ENCODE assay signal across 2 cellular contexts in the genomic region with DNA sequence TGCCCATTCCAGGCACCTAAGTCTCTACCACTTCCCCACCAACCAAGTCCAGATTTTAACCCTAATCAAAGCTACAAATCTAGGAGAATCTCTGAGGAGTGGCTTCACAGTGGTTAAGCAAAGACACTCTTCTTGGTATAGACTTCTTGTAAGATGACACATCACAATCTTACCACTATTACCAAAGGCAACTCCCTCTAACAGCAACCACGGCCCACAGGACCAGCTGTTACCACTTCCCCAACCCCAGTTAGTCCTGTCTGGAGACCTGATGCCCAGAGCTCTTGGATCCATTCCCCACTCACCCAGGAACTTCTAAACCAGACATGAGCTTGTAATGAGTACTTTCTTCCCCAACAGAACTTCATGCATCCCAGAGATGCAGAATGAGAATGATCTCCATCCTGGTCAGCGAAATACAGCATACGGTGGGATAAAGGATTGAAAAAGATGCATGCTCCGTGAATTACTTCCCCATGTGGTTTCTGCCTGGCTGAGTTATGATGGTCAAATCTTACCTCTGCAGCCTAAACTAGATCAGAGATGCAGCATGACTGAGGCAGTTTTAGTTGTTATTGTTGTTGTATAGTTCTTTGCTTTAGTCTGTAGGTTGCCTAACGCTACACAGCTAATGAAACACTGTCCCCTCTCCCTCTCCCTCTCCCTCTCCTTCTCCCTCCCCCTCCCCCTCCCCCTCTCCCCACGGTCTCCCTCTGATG.
TF ChIP-seq lines count a peak whose summit lies in the region.

No MANE protein-coding gene starts in this region.

TF ChIP-seq in IMR-90, 13 proteins besides CTCF, POLR2A, EP300 and RAD21:
- TF ChIP-seq CEBPB (IDR thresholded peaks at IDR 0.05; ENCODE audit: low read depth, low read length): no peak
- TF ChIP-seq SMC3 (IDR thresholded peaks at IDR 0.05; ENCODE audit: low read depth, low read length): peak; percentile 1; the same call in 1 of the 2 replicates
- TF ChIP-seq NFE2L2 (IDR thresholded peaks at IDR 0.05; ENCODE audit: low read depth, low read length): peak; percentile 29; the same call in 1 of the 2 replicates

TF ChIP-seq in GM12878, 131 proteins besides CTCF, POLR2A, EP300 and RAD21 (continues in another document):
- TF ChIP-seq PML (IDR thresholded peaks at IDR 0.05; ENCODE audit: low read length) (no peak), CHD2 (IDR thresholded peaks at IDR 0.05; ENCODE audit: borderline replicate concordance, low read depth, low read length) (no peak), CREB1 (IDR thresholded peaks at IDR 0.05; ENCODE audit: low read depth) (no peak), RFX5 (IDR thresholded peaks at IDR 0.05; ENCODE audit: low read depth, low read length) (no peak), CBFB (IDR thresholded peaks at IDR 0.05; ENCODE audit: low read depth) (peak; percentile 76; the same call in 1 of the 2 replicates), CREM (IDR thresholded peaks at IDR 0.05; ENCODE audit: low read depth) (peak; percentile 38; the same call in 1 of the 2 replicates), CHD1 (IDR thresholded peaks at IDR 0.05; ENCODE audit: low read depth, low read length) (no peak), JUND (IDR thresholded peaks at IDR 0.05; ENCODE audit: low read depth, low read length) (no peak), ZSCAN29 (IDR thresholded peaks at IDR 0.05) (no peak), NFIC (IDR thresholded peaks at IDR 0.05; ENCODE audit: low read depth, low read length) (0 out of 2 replicates have a peak, but pooled peaks have one; percentile 39), MYC (IDR thresholded peaks at IDR 0.05; ENCODE audit: insufficient read depth, insufficient read length, insufficient replicate concordance, low read length, severe bottlenecking) (no peak), EED (IDR thresholded peaks at IDR 0.05; ENCODE audit: low read depth) (peak; percentile 78), SMAD1 (IDR thresholded peaks at IDR 0.05; ENCODE audit: low read depth, partially characterized antibody) (no peak), HCFC1 (IDR thresholded peaks at IDR 0.05; ENCODE audit: low read length) (no peak), SIN3A (IDR thresholded peaks at IDR 0.05; ENCODE audit: low read depth, low read length) (no peak), SUPT20H (IDR thresholded peaks at IDR 0.05; ENCODE audit: borderline replicate concordance, control insufficient read depth, low read depth, low read length) (no peak), TCF12 (IDR thresholded peaks at IDR 0.05; ENCODE audit: low read depth, low read length) (peak; percentile 89), SREBF1 (IDR thresholded peaks at IDR 0.05; ENCODE audit: low read length) (no peak), BRCA1 (IDR thresholded peaks at IDR 0.05; ENCODE audit: low read depth, low read length) (no peak), LARP7 (IDR thresholded peaks at IDR 0.05) (no peak), BHLHE40 (IDR thresholded peaks at IDR 0.05; ENCODE audit: borderline replicate concordance in 1 of 2, low read depth in 2 of 2, low read length in 1 of 2) (no peak), STAT3 (IDR thresholded peaks at IDR 0.05; ENCODE audit: low read depth, low read length) (no peak), FOXK2 (IDR thresholded peaks at IDR 0.05) (no peak), MTA3 (IDR thresholded peaks at IDR 0.05; ENCODE audit: borderline replicate concordance, low read length) (no peak), NFYA (IDR thresholded peaks at IDR 0.05; ENCODE audit: borderline replicate concordance, low read depth, low read length) (no peak)
- TF ChIP-seq, protein P1, sequence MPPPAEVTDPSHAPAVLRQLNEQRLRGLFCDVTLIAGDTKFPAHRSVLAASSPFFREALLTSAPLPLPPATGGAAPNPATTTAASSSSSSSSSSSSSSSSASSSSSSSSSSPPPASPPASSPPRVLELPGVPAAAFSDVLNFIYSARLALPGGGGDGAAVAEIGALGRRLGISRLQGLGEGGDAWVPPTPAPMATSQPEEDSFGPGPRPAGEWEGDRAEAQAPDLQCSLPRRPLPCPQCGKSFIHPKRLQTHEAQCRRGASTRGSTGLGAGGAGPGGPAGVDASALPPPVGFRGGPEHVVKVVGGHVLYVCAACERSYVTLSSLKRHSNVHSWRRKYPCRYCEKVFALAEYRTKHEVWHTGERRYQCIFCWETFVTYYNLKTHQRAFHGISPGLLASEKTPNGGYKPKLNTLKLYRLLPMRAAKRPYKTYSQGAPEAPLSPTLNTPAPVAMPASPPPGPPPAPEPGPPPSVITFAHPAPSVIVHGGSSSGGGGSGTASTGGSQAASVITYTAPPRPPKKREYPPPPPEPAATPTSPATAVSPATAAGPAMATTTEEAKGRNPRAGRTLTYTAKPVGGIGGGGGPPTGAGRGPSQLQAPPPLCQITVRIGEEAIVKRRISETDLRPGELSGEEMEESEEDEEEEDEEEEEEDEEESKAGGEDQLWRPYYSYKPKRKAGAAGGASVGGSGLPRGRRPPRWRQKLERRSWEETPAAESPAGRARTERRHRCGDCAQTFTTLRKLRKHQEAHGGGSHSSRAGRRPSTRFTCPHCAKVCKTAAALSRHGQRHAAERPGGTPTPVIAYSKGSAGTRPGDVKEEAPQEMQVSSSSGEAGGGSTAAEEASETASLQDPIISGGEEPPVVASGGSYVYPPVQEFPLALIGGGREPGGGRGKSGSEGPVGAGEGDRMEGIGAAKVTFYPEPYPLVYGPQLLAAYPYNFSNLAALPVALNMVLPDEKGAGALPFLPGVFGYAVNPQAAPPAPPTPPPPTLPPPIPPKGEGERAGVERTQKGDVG (CRISPR knock-in tag; IDR thresholded peaks at IDR 0.05): no peak
- TF ChIP-seq, protein P2, sequence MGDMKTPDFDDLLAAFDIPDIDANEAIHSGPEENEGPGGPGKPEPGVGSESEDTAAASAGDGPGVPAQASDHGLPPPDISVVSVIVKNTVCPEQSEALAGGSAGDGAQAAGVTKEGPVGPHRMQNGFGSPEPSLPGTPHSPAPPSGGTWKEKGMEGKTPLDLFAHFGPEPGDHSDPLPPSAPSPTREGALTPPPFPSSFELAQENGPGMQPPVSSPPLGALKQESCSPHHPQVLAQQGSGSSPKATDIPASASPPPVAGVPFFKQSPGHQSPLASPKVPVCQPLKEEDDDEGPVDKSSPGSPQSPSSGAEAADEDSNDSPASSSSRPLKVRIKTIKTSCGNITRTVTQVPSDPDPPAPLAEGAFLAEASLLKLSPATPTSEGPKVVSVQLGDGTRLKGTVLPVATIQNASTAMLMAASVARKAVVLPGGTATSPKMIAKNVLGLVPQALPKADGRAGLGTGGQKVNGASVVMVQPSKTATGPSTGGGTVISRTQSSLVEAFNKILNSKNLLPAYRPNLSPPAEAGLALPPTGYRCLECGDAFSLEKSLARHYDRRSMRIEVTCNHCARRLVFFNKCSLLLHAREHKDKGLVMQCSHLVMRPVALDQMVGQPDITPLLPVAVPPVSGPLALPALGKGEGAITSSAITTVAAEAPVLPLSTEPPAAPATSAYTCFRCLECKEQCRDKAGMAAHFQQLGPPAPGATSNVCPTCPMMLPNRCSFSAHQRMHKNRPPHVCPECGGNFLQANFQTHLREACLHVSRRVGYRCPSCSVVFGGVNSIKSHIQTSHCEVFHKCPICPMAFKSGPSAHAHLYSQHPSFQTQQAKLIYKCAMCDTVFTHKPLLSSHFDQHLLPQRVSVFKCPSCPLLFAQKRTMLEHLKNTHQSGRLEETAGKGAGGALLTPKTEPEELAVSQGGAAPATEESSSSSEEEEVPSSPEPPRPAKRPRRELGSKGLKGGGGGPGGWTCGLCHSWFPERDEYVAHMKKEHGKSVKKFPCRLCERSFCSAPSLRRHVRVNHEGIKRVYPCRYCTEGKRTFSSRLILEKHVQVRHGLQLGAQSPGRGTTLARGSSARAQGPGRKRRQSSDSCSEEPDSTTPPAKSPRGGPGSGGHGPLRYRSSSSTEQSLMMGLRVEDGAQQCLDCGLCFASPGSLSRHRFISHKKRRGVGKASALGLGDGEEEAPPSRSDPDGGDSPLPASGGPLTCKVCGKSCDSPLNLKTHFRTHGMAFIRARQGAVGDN (IDR thresholded peaks at IDR 0.05): no peak
- TF ChIP-seq, protein P3, sequence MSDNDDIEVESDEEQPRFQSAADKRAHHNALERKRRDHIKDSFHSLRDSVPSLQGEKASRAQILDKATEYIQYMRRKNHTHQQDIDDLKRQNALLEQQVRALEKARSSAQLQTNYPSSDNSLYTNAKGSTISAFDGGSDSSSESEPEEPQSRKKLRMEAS (IDR thresholded peaks at IDR 0.05; ENCODE audit: low read depth, low read length): no peak
- TF ChIP-seq, protein P4, sequence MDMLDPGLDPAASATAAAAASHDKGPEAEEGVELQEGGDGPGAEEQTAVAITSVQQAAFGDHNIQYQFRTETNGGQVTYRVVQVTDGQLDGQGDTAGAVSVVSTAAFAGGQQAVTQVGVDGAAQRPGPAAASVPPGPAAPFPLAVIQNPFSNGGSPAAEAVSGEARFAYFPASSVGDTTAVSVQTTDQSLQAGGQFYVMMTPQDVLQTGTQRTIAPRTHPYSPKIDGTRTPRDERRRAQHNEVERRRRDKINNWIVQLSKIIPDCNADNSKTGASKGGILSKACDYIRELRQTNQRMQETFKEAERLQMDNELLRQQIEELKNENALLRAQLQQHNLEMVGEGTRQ (IDR thresholded peaks at IDR 0.05; ENCODE audit: borderline replicate concordance, low read depth, low read length): no peak
- TF ChIP-seq, protein P5, sequence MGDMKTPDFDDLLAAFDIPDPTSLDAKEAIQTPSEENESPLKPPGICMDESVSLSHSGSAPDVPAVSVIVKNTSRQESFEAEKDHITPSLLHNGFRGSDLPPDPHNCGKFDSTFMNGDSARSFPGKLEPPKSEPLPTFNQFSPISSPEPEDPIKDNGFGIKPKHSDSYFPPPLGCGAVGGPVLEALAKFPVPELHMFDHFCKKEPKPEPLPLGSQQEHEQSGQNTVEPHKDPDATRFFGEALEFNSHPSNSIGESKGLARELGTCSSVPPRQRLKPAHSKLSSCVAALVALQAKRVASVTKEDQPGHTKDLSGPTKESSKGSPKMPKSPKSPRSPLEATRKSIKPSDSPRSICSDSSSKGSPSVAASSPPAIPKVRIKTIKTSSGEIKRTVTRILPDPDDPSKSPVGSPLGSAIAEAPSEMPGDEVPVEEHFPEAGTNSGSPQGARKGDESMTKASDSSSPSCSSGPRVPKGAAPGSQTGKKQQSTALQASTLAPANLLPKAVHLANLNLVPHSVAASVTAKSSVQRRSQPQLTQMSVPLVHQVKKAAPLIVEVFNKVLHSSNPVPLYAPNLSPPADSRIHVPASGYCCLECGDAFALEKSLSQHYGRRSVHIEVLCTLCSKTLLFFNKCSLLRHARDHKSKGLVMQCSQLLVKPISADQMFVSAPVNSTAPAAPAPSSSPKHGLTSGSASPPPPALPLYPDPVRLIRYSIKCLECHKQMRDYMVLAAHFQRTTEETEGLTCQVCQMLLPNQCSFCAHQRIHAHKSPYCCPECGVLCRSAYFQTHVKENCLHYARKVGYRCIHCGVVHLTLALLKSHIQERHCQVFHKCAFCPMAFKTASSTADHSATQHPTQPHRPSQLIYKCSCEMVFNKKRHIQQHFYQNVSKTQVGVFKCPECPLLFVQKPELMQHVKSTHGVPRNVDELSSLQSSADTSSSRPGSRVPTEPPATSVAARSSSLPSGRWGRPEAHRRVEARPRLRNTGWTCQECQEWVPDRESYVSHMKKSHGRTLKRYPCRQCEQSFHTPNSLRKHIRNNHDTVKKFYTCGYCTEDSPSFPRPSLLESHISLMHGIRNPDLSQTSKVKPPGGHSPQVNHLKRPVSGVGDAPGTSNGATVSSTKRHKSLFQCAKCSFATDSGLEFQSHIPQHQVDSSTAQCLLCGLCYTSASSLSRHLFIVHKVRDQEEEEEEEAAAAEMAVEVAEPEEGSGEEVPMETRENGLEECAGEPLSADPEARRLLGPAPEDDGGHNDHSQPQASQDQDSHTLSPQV (IDR thresholded peaks at IDR 0.05): no peak
- TF ChIP-seq, protein P6, sequence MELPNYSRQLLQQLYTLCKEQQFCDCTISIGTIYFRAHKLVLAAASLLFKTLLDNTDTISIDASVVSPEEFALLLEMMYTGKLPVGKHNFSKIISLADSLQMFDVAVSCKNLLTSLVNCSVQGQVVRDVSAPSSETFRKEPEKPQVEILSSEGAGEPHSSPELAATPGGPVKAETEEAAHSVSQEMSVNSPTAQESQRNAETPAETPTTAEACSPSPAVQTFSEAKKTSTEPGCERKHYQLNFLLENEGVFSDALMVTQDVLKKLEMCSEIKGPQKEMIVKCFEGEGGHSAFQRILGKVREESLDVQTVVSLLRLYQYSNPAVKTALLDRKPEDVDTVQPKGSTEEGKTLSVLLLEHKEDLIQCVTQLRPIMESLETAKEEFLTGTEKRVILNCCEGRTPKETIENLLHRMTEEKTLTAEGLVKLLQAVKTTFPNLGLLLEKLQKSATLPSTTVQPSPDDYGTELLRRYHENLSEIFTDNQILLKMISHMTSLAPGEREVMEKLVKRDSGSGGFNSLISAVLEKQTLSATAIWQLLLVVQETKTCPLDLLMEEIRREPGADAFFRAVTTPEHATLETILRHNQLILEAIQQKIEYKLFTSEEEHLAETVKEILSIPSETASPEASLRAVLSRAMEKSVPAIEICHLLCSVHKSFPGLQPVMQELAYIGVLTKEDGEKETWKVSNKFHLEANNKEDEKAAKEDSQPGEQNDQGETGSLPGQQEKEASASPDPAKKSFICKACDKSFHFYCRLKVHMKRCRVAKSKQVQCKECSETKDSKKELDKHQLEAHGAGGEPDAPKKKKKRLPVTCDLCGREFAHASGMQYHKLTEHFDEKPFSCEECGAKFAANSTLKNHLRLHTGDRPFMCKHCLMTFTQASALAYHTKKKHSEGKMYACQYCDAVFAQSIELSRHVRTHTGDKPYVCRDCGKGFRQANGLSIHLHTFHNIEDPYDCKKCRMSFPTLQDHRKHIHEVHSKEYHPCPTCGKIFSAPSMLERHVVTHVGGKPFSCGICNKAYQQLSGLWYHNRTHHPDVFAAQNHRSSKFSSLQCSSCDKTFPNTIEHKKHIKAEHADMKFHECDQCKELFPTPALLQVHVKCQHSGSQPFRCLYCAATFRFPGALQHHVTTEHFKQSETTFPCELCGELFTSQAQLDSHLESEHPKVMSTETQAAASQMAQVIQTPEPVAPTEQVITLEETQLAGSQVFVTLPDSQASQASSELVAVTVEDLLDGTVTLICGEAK (IDR thresholded peaks at IDR 0.05; ENCODE audit: borderline replicate concordance): no peak
- TF ChIP-seq, protein P7, sequence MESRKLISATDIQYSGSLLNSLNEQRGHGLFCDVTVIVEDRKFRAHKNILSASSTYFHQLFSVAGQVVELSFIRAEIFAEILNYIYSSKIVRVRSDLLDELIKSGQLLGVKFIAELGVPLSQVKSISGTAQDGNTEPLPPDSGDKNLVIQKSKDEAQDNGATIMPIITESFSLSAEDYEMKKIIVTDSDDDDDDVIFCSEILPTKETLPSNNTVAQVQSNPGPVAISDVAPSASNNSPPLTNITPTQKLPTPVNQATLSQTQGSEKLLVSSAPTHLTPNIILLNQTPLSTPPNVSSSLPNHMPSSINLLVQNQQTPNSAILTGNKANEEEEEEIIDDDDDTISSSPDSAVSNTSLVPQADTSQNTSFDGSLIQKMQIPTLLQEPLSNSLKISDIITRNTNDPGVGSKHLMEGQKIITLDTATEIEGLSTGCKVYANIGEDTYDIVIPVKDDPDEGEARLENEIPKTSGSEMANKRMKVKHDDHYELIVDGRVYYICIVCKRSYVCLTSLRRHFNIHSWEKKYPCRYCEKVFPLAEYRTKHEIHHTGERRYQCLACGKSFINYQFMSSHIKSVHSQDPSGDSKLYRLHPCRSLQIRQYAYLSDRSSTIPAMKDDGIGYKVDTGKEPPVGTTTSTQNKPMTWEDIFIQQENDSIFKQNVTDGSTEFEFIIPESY (IDR thresholded peaks at IDR 0.05): no peak
